ENCODE assay signal across 19 cellular contexts in genomic region chr16:53515259-53515658, GRCh38. TPM values are rescaled to one million over a fixed set of nuclear protein-coding genes. Genes with fewer than 3 reads are reported as not detected.
A peak's percentile ranks its signal among the peaks of the same experiment; 100 is the strongest.
DNase-seq lines count a peak whose midpoint lies in the region; ATAC-seq and TF ChIP-seq lines count a peak whose summit lies in the region.
"Had no signal": no experiment of that assay in that cellular context is flagged by ENCODE, and none has a peak within 500 bp of the region (broad histone marks: within the 10 kb centered on the region; RNA-seq: fewer than 3 reads in every experiment).

No MANE protein-coding gene starts in this region.

- H3K4me3 Mint-ChIP-seq in activated T-helper 17 cell treated with anti-CD3 and anti-CD28 coated beads, Interleukin-2, amount 50 U/mL, for 72 hours, result no peak overlapping the region
- H3K4me3 Mint-ChIP-seq: activated CD4-positive, alpha-beta T cell treated with anti-CD3 and anti-CD28 coated beads, Interleukin-2, amount 10 ng/mL, durations not matched to agents 24 days and 14 days; activated naive CD8-positive, alpha-beta T cell treated with anti-CD3 and anti-CD28 coated beads for 36 hours had no signal

- peaks cover 30% of the 10 kb centered on the region for H3K4me1 Mint-ChIP-seq in activated T-helper 17 cell treated with anti-CD3 and anti-CD28 coated beads, Interleukin-2, amount 50 U/mL, for 72 hours

- no peak for TF ChIP-seq CTCF in heart right ventricle (IDR thresholded peaks at IDR 0.05)
- TF ChIP-seq CTCF in fibroblast of pulmonary artery (IDR thresholded peaks at IDR 0.05; ENCODE audit: low read length, missing control alignments), result no peak
- TF ChIP-seq CTCF in upper lobe of right lung (IDR thresholded peaks at IDR 0.05), result no peak

- whole genome bisulfite sequencing in heart right ventricle, 2 donors, result 62 to 65% methylated on average over 6 of the region's 6 CpGs

- H3K9me3 ChIP-seq in heart right ventricle (peaks cover 0 to 6% (median 0%) of the 10 kb centered on the region in 11 donors), upper lobe of right lung (no peaks in the 10 kb centered on the region)
- H3K9me3 ChIP-seq: A549 had no signal

- intact Hi-C loops in heart right ventricle (cut with DNase I), result no loop called here
- intact Hi-C loops in Right ventricle myocardium superior (cut with DNase I), result no loop called here
- intact Hi-C loops in upper lobe of right lung (cut with DNase I), result no loop called here

- no peaks in the 10 kb centered on the region for H3K27me3 Mint-ChIP-seq in activated T-helper 17 cell treated with anti-CD3 and anti-CD28 coated beads, Interleukin-2, amount 50 U/mL, for 72 hours
- H3K27me3 Mint-ChIP-seq: CD4-positive, alpha-beta T cell had no signal

- H3K9me3 Mint-ChIP-seq in activated T-helper 17 cell treated with anti-CD3 and anti-CD28 coated beads, Interleukin-2, amount 50 U/mL, for 72 hours, result no peaks in the 10 kb centered on the region
- H3K9me3 Mint-ChIP-seq: activated CD4-positive, alpha-beta T cell treated with anti-CD3 and anti-CD28 coated beads, Interleukin-2, amount 10 ng/mL, durations not matched to agents 24 days and 14 days; CD4-positive, alpha-beta T cell had no signal

- no peak overlapping the region for H3K27ac Mint-ChIP-seq in activated T-helper 17 cell treated with anti-CD3 and anti-CD28 coated beads, Interleukin-2, amount 50 U/mL, for 72 hours
- H3K27ac Mint-ChIP-seq: activated CD4-positive, alpha-beta T cell treated with anti-CD3 and anti-CD28 coated beads, Interleukin-2, amount 10 ng/mL, durations not matched to agents 24 days and 14 days; activated naive CD8-positive, alpha-beta T cell treated with anti-CD3 and anti-CD28 coated beads for 36 hours; CD4-positive, alpha-beta T cell had no signal

- ATAC-seq in heart right ventricle, result peak; percentile 55 to 80 (median 68)
- no peak for ATAC-seq in Right ventricle myocardium superior (ENCODE audit: poor library complexity)
- peak; percentile 36 for ATAC-seq in upper lobe of right lung
- ATAC-seq in GM21576 (IDR thresholded peaks at IDR 0.05; ENCODE audit: unreplicated experiment), result no peak
- ATAC-seq in activated T-helper 17 cell treated with anti-CD3 and anti-CD28 coated beads, Interleukin-2, amount 50 U/mL, for 72 hours (replicated peaks), result no peak
- ATAC-seq: A549 had no signal

- H3K27ac ChIP-seq in heart right ventricle (peak overlapping the region in 9 of 10 donors; percentile 28 to 97 (median 71)), upper lobe of right lung (peak overlapping the region; percentile 66)
- H3K27ac ChIP-seq: A549 had no signal

- H3K27me3 ChIP-seq in heart right ventricle (no peaks in the 10 kb centered on the region), upper lobe of right lung (no peaks in the 10 kb centered on the region)

- H3K4me1 ChIP-seq in heart right ventricle (peaks cover 0 to 57% (median 43%) of the 10 kb centered on the region in 9 donors), upper lobe of right lung (peaks cover 12% of the 10 kb centered on the region)

- H3K4me3 ChIP-seq in heart right ventricle (no peak overlapping the region), fibroblast of pulmonary artery (replicated peaks; ENCODE audit: low read depth, low read length) (no peak overlapping the region), upper lobe of right lung (no peak overlapping the region)
- H3K4me3 ChIP-seq: A549 had no signal

- H3K36me3 Mint-ChIP-seq in activated T-helper 17 cell treated with anti-CD3 and anti-CD28 coated beads, Interleukin-2, amount 50 U/mL, for 72 hours (ENCODE audit: low read depth), result no peaks in the 10 kb centered on the region

- no peaks in the 10 kb centered on the region for H3K36me3 ChIP-seq in heart right ventricle
- no peaks in the 10 kb centered on the region for H3K36me3 ChIP-seq in upper lobe of right lung

- DNase-seq in heart right ventricle (peak in 1 of 2 donors; percentile 38), Right ventricle myocardium superior (no peak), fibroblast of pulmonary artery (ENCODE audit: low read depth) (peak; percentile 93), lung microvascular endothelial cell (ENCODE audit: low read depth in 2 of 2) (peak; percentile 85 to 99), upper lobe of right lung (no peak), 8988T (no peak)
- DNase-seq: activated CD4-positive, alpha-beta T cell treated with anti-CD3 and anti-CD28 coated beads, Interleukin-2, amount 10 ng/mL, durations not matched to agents 24 days and 14 days; activated naive CD8-positive, alpha-beta T cell treated with anti-CD3 and anti-CD28 coated beads for 36 hours; caudate nucleus; CD4-positive, alpha-beta T cell; DMS53; midbrain; NCI-H1048; NCI-H2107; NCI-H526; stimulated activated naive CD4-positive, alpha-beta T cell treated with Interleukin-2 at 50 U/mL for 16 hours had no signal

RNA-seq across cellular contexts. Expression of gene AKTIP, which starts 12.2 kb away (rescaled TPM):
- total RNA-seq in heart right ventricle (100 to 1,000 TPM in 1 of 10 donors, 10 to 100 TPM in 9; 61.4 to 105 (median 75.6) TPM), Right ventricle myocardium superior (87.9 TPM), lung microvascular endothelial cell (17.2 and 24.6 TPM in 2 replicates), upper lobe of right lung (40.7 TPM)
- polyA plus RNA-seq in heart right ventricle, result 10 to 100 TPM; 33.4 to 48.7 TPM
- total RNA-seq in activated T-helper 17 cell treated with anti-CD3 and anti-CD28 coated beads, Interleukin-2, amount 50 U/mL, for 72 hours, result 10 to 100 TPM; 21.8 to 24.5 TPM

Comparison
In these comparisons a context has a peak if more than half of its experiments do, and no peak if none do; other contexts are left out.
1. ATAC-seq: peak in heart right ventricle (8 of 8) and upper lobe of right lung (single experiment); none in Right ventricle myocardium superior (single experiment), GM21576 (single experiment) and activated T-helper 17 cell treated with anti-CD3 and anti-CD28 coated beads, Interleukin-2, amount 50 U/mL, for 72 hours (single experiment).
2. DNase-seq: peak in fibroblast of pulmonary artery (single experiment) and lung microvascular endothelial cell (2 of 2); none in Right ventricle myocardium superior (single experiment), upper lobe of right lung (single experiment) and 8988T (single experiment).